ENCODE assay signal across 8 cellular contexts in genomic region chr16:22206013-22206846, GRCh38. TPM values are rescaled to one million over a fixed set of nuclear protein-coding genes. Genes with fewer than 3 reads are reported as not detected.
DNase-seq lines count a peak whose midpoint lies in the region; ATAC-seq, FAIRE-seq and TF ChIP-seq lines count a peak whose summit lies in the region.

EEF2K (plus strand) TSS chr16:22206278; CDS start chr16:22225730, 19,452 bp downstream.

- no peaks in the 10 kb centered on the region for H3K9me3 Mint-ChIP-seq in T-helper 1 cell treated with Interleukin-12 subunit alpha and Interleukin-12 subunit beta and Interleukin-4 antibody, amounts not matched to agents 30 μg/mL and 1 μg/mL, for 36 hours

- H3K27ac ChIP-seq in vagina, result peak within 1 kb of the TSS; percentile 83

- H3K27me3 Mint-ChIP-seq in T-helper 1 cell treated with Interleukin-12 subunit alpha and Interleukin-12 subunit beta and Interleukin-4 antibody, amounts not matched to agents 30 μg/mL and 1 μg/mL, for 36 hours (ENCODE audit: low read depth), result no peaks in the 10 kb centered on the region

- H3K36me3 ChIP-seq in vagina, result no peaks in the 10 kb centered on the region

- peak; percentile 23 to 90 (median 83) for TF ChIP-seq CTCF in vagina (IDR thresholded peaks at IDR 0.05)

- H3K4me3 ChIP-seq in vagina, result peak within 1 kb of the TSS; percentile 78 to 88

- FAIRE-seq in GM12892 (lab: Jason Lieb, UNC), result peak; percentile 92

- H3K9me3 ChIP-seq in vagina, result no peaks in the 10 kb centered on the region

- H3K27me3 ChIP-seq in vagina, result no peaks in the 10 kb centered on the region

- DNase-seq in GM12892 (ENCODE audit: insufficient read length) (peak; percentile 90), NCI-H1436 (lab: John Stamatoyannopoulos, UW) (peak; percentile 70), amygdala (lab: John Stamatoyannopoulos, UW) (peak in 55 of 56 donors; percentile 14 to 93 (median 70)), left ventricle myocardium superior (peak; percentile 96), pulmonary artery endothelial cell (ENCODE audit: low read depth, low spot score) (peak; percentile 81), vagina (ENCODE audit: extremely low spot score in 2 of 2) (peak in 1 of 2 donors; percentile 96)

- peaks cover 13% of the 10 kb centered on the region for H3K36me3 Mint-ChIP-seq in T-helper 1 cell treated with Interleukin-12 subunit alpha and Interleukin-12 subunit beta and Interleukin-4 antibody, amounts not matched to agents 30 μg/mL and 1 μg/mL, for 36 hours (ENCODE audit: low read depth)

- peak within 1 kb of the TSS; percentile 91 for H3K4me3 Mint-ChIP-seq in T-helper 1 cell treated with Interleukin-12 subunit alpha and Interleukin-12 subunit beta and Interleukin-4 antibody, amounts not matched to agents 30 μg/mL and 1 μg/mL, for 36 hours

- TF ChIP-seq POLR2A in GM12892 (IDR thresholded peaks at IDR 0.05; ENCODE audit: low read depth, low read length) (peak; percentile 51; the same call in 1 of the 2 replicates), vagina (IDR thresholded peaks at IDR 0.05) (no peak)

- ATAC-seq in HG02798 (IDR thresholded peaks at IDR 0.05; ENCODE audit: poor library complexity, unreplicated experiment) (peak; percentile 91), left ventricle myocardium superior (peak; percentile 92)

- peaks cover 22% of the 10 kb centered on the region for H3K4me1 Mint-ChIP-seq in T-helper 1 cell treated with Interleukin-12 subunit alpha and Interleukin-12 subunit beta and Interleukin-4 antibody, amounts not matched to agents 30 μg/mL and 1 μg/mL, for 36 hours (ENCODE audit: low read depth)

- intact Hi-C loops in left ventricle myocardium superior (cut with micrococcal nuclease), result no loop called here
- intact Hi-C loops in vagina (cut with DNase I), result loop anchor here (5.0 to 10.0 kb wide), 2 partner anchors 36 to 169 kb away; partner anchors contain the start of gene CDR2

- peaks cover 54% of the 10 kb centered on the region for H3K4me1 ChIP-seq in vagina

- peak within 1 kb of the TSS; percentile 78 for H3K27ac Mint-ChIP-seq in T-helper 1 cell treated with Interleukin-12 subunit alpha and Interleukin-12 subunit beta and Interleukin-4 antibody, amounts not matched to agents 30 μg/mL and 1 μg/mL, for 36 hours

RNA-seq across cellular contexts. Expression of gene EEF2K, which starts in this region (rescaled TPM):
- polyA plus RNA-seq in GM12892 (2012; ENCODE audit: missing spikeins), result 12.1 TPM
- total RNA-seq in left ventricle myocardium superior, result 29.9 TPM
- total RNA-seq in pulmonary artery endothelial cell, result 29.5 and 36.8 TPM in 2 replicates
- 50.3 TPM for total RNA-seq in vagina
